ENCODE assay signal across 1 cellular context in genomic region chr3:11689749-11690148, GRCh38.
TF ChIP-seq lines count a peak whose summit lies in the region.

No MANE protein-coding gene starts in this region.

TF ChIP-seq in WTC11, 78 proteins besides CTCF, POLR2A, EP300 and RAD21 (continued from another document):
- TF ChIP-seq ERG (CRISPR knock-in tag; IDR thresholded peaks at IDR 0.05) (no peak), SMAD4 (CRISPR knock-in tag; IDR thresholded peaks at IDR 0.05) (no peak), E2F1 (CRISPR knock-in tag; IDR thresholded peaks at IDR 0.05) (no peak), NFE2L1 (CRISPR knock-in tag; IDR thresholded peaks at IDR 0.05) (no peak), FOXK1 (CRISPR knock-in tag; IDR thresholded peaks at IDR 0.05) (no peak)
